9 cellular contexts compared by ENCODE assay signal in the genomic region with DNA sequence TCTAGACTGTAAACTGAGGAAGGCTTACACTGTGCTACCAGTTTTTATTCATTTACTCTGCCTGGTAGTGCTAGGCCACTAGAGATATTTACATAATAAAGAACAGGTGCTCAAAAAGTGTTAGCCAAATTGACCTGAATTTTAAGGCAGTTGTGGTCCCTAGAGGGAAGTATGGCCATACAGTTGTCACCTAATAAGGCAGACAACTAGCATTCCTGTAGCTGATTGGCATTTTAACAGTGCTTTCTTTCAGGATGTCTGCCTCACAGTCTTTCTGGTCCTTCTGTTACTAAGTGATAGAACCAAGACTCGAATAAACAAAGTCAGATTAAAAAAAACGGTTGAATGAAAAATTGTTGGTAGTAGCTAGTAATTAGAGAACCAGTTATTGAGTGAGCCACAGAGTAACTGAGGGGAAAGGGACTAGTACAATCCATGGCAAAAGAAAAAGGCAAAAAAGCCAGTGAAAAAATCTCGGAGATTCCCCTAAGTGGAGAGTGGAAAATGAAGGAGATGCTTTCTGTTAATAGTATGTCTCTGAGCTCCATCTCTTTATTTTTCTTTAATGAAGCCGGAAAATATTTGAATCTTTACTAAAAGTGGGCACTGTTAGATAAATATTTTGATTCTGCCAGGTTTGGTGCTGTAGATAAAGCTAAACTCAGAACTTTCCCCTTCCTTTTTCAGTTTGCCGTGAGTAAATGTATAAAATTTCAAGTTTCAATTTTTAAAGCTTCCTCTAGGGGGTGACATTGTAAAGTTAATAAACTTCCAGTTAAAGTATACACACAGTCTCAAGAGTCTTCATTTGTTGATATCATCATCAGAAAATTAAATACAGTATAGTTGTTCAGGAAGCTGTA. TPM values are rescaled to one million over a fixed set of nuclear protein-coding genes. Genes with fewer than 3 reads are reported as not detected.
DNase-seq lines count a peak whose midpoint lies in the region; ATAC-seq and TF ChIP-seq lines count a peak whose summit lies in the region.
"Had no signal": no experiment of that assay in that cellular context is flagged by ENCODE, and none has a peak within 500 bp of the region (broad histone marks: within the 10 kb centered on the region; RNA-seq: fewer than 3 reads in every experiment).

No MANE protein-coding gene starts in this region.

- no peaks in the 10 kb centered on the region for H3K9me3 ChIP-seq in OCI-LY7 (ENCODE audit: low read length)

- peaks cover 5% of the 10 kb centered on the region for H3K36me3 Mint-ChIP-seq in nephron (ENCODE audit: low read depth)

- no peak overlapping the region for H2AFZ ChIP-seq in OCI-LY7 (ENCODE audit: low read length)

- H3K79me2 ChIP-seq in OCI-LY7 (ENCODE audit: insufficient read depth, low read depth, low read length) = peaks cover 96% of the 10 kb centered on the region

- no TSS peak for BruUV-seq in OCI-LY7 (replicated peaks; lab: Mats Ljungman, UMichigan)

- CTCF ChIA-PET in OCI-LY7 (lab: Charles Lee; ENCODE audit: unreplicated experiment) = interaction anchor here (1.0 to 1.9 kb wide), 2 partner anchors 8 to 17 kb away, joined by 4 read pairs; no protein-coding TSS in a partner anchor

- H3K4me2 ChIP-seq in OCI-LY7 (ENCODE audit: low read length) = peak overlapping the region; percentile 75

- H3K4me3 Mint-ChIP-seq in nephron = no peak overlapping the region

- H3K9me3 Mint-ChIP-seq in nephron = no peaks in the 10 kb centered on the region

- H3K4me3 ChIP-seq in OCI-LY7 (ENCODE audit: low read depth, low read length, poor library complexity, severe bottlenecking) = peak overlapping the region; percentile 38
- peak overlapping the region; percentile 30 for H3K4me3 ChIP-seq in epithelial cell of proximal tubule (ENCODE audit: low read depth, low read length)

- POLR2A ChIA-PET in OCI-LY7 (lab: Charles Lee) = interaction anchor here (0.5 to 2.9 kb wide), 8 partner anchors 8 to 579 kb away, joined by 3 to 15 read pairs (median 3); partner anchors contain the start of genes NMBR and VTA1

- H3K4me1 Mint-ChIP-seq in nephron = peaks cover 5% of the 10 kb centered on the region

- intact Hi-C loops in OCI-LY7 (cut with micrococcal nuclease; ENCODE audit: unreplicated experiment) = no loop called here

- peaks cover 32% of the 10 kb centered on the region for H4K20me1 ChIP-seq in OCI-LY7 (ENCODE audit: insufficient read depth, low read length)

- H3K9me2 ChIP-seq in OCI-LY7 (ENCODE audit: insufficient read depth, low read length) = no peaks in the 10 kb centered on the region

- H3K27me3 Mint-ChIP-seq in nephron (ENCODE audit: low read depth) = no peaks in the 10 kb centered on the region

- DNase-seq in DMS 273 (lab: John Stamatoyannopoulos, UW; ENCODE audit: unreplicated experiment) (peak; percentile 27), DMS 273 treated with DMSO at 0.1 percent for 48 hours (lab: John Stamatoyannopoulos, UW) (no peak), OCI-LY7 (ENCODE audit: low spot score) (peak; percentile 59), epithelial cell of proximal tubule (ENCODE audit: low read depth) (no peak), T-helper 9 cell (no peak)

- peak; percentile 79 for TF ChIP-seq CTCF in OCI-LY7 (conservative IDR thresholded peaks at IDR 0.05; ENCODE audit: low read length)
- peak; percentile 42 for TF ChIP-seq CTCF in epithelial cell of proximal tubule (conservative IDR thresholded peaks at IDR 0.05; ENCODE audit: low read depth, low read length)
- TF ChIP-seq CTCF in nephron (IDR thresholded peaks at IDR 0.05; ENCODE audit: unreplicated experiment in 3 of 3) = peak; percentile 33 to 61 (median 38)

- peaks cover 16% of the 10 kb centered on the region for H3K4me1 ChIP-seq in OCI-LY7 (ENCODE audit: insufficient read depth, low read length, poor library complexity, severe bottlenecking)

- peaks cover 26% of the 10 kb centered on the region for H3K36me3 ChIP-seq in OCI-LY7 (ENCODE audit: insufficient read depth, low read length)

- ATAC-seq in HG02610 (IDR thresholded peaks at IDR 0.05; ENCODE audit: unreplicated experiment) = peak; percentile 44
- no peak for ATAC-seq in HG03045 (IDR thresholded peaks at IDR 0.05; ENCODE audit: unreplicated experiment)

- H3K27ac ChIP-seq in OCI-LY7 (ENCODE audit: low read depth, low read length, poor library complexity, severe bottlenecking) = peak overlapping the region; percentile 50

- peak overlapping the region in 1 of 3 experiments; percentile 28 for H3K27ac Mint-ChIP-seq in nephron

RNA-seq across cellular contexts. Expression of gene VTA1, which starts 9.1 kb away (rescaled TPM):
- 21.6 and 37.9 TPM in 2 replicates for total RNA-seq in OCI-LY7 (2014; rRNA removed; shearing (Covaris generic))
- total RNA-seq in OCI-LY7 (2022) (49.0 and 51.0 TPM in 2 replicates), epithelial cell of proximal tubule (48.2 and 65.7 TPM in 2 replicates)

RNA-seq across cellular contexts. Expression of gene NMBR, which starts 9.2 kb away (rescaled TPM):
- total RNA-seq in OCI-LY7 (2014; rRNA removed; shearing (Covaris generic)) = not detected in 2 replicates
- not detected in 2 replicates for total RNA-seq in OCI-LY7 (2022)
- total RNA-seq in epithelial cell of proximal tubule = not detected in 2 replicates
- total RNA-seq: activated CD8-positive, alpha-beta memory T cell treated with anti-CD3 and anti-CD28 coated beads for 36 hours had no signal

RNA-seq across cellular contexts. Expression of gene GJE1, which starts 23.4 kb away (rescaled TPM):
- total RNA-seq in OCI-LY7 (2014; rRNA removed; shearing (Covaris generic)) = not detected in 2 replicates
- total RNA-seq in OCI-LY7 (2022) (not detected in 2 replicates), epithelial cell of proximal tubule (not detected in 2 replicates)
- total RNA-seq: activated CD8-positive, alpha-beta memory T cell treated with anti-CD3 and anti-CD28 coated beads for 36 hours had no signal

Comparison
In these comparisons a context has a peak if more than half of its experiments do, and no peak if none do; other contexts are left out.
1. DNase-seq: peak in DMS 273 (single experiment) and OCI-LY7 (single experiment); none in DMS 273 treated with DMSO at 0.1 percent for 48 hours (single experiment), epithelial cell of proximal tubule (single experiment) and T-helper 9 cell (single experiment).
2. Peak in every context shown above with its lines, with median percentiles within 50 percentile points of each other: CTCF ChIP-seq.